ENCODE assay signal across 9 cellular contexts in the genomic region with DNA sequence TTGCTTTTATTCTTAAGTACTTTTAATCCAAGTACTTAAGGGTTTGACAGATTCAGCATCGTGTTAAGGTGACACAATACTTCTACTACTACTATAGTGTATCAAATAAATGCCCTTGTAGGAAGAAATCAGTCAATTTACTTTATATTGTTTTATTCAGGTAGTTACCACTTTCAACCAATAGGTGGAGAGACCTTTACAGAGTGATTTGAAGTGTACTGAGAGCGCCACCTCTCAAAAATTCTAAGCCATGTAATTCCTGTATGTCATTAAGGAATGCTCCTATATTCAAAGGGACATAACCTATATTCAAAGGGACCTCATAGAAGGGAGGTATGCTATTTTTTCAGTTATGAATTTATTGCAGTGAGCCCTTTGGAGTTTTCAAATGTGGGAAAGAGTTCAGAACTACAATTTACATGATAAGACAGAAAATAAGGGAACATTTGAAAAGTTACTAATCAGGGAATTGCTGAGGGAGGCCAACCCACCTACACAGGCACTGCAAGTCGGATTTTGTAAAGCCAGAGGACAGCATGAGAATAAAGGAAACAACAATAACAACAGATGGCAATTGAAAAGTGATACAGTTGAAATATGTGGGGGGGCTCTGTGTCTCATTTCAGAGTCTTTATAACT.
A peak's percentile ranks its signal among the peaks of the same experiment; 100 is the strongest.
DNase-seq lines count a peak whose midpoint lies in the region; ATAC-seq and TF ChIP-seq lines count a peak whose summit lies in the region.
"Had no signal": no experiment of that assay in that cellular context is flagged by ENCODE, and none has a peak within 500 bp of the region (broad histone marks: within the 10 kb centered on the region; RNA-seq: fewer than 3 reads in every experiment).

No MANE protein-coding gene starts in this region.

- DNase-seq in activated CD8-positive, alpha-beta T cell treated with anti-CD3 and anti-CD28 coated beads for 36 hours: no peak
- no peak for DNase-seq in activated CD8-positive, alpha-beta T cell treated with anti-CD3 and anti-CD28 coated beads, Interleukin-2, amount 10 ng/mL, durations not matched to agents 7 days and 5 days
- DNase-seq in MV-4-11 (lab: John Stamatoyannopoulos, UW): peak; percentile 14
- peak; percentile 19 for DNase-seq in naive B cell
- DNase-seq in anterior cingulate cortex (lab: John Stamatoyannopoulos, UW): no peak
- DNase-seq in hippocampal formation (lab: John Stamatoyannopoulos, UW): no peak

- no peaks in the 10 kb centered on the region for H3K4me1 Mint-ChIP-seq in activated CD8-positive, alpha-beta T cell treated with anti-CD3 and anti-CD28 coated beads for 36 hours (ENCODE audit: low read depth)
- no peaks in the 10 kb centered on the region for H3K4me1 Mint-ChIP-seq in activated CD8-positive, alpha-beta T cell treated with anti-CD3 and anti-CD28 coated beads, Interleukin-2, amount 10 ng/mL, durations not matched to agents 7 days and 5 days (ENCODE audit: low read depth)
- no peaks in the 10 kb centered on the region for H3K4me1 Mint-ChIP-seq in activated T-helper 17 cell treated with anti-CD3 and anti-CD28 coated beads, Interleukin-2, amount 50 U/mL, for 72 hours
- H3K4me1 Mint-ChIP-seq in naive B cell: peaks cover 0 to 8% (median 0%) of the 10 kb centered on the region in 3 donors
- H3K4me1 Mint-ChIP-seq: CD4-positive, CD25-positive, alpha-beta regulatory T cell had no signal

- peak; percentile 42 for ATAC-seq in activated CD8-positive, alpha-beta T cell treated with anti-CD3 and anti-CD28 coated beads for 36 hours
- no peak for ATAC-seq in activated CD8-positive, alpha-beta T cell treated with anti-CD3 and anti-CD28 coated beads, Interleukin-2, amount 10 ng/mL, durations not matched to agents 7 days and 5 days
- ATAC-seq in HG02623 (IDR thresholded peaks at IDR 0.05; ENCODE audit: unreplicated experiment) (peak; percentile 85), naive B cell (ENCODE audit: low read depth in 2 of 2) (peak; percentile 62 to 80)
- ATAC-seq in activated T-helper 17 cell treated with anti-CD3 and anti-CD28 coated beads, Interleukin-2, amount 50 U/mL, for 72 hours (replicated peaks): peak; percentile 31

- H3K4me3 Mint-ChIP-seq in activated CD8-positive, alpha-beta T cell treated with anti-CD3 and anti-CD28 coated beads for 36 hours: no peak overlapping the region
- no peak overlapping the region for H3K4me3 Mint-ChIP-seq in activated CD8-positive, alpha-beta T cell treated with anti-CD3 and anti-CD28 coated beads, Interleukin-2, amount 10 ng/mL, durations not matched to agents 7 days and 5 days
- no peak overlapping the region for H3K4me3 Mint-ChIP-seq in activated T-helper 17 cell treated with anti-CD3 and anti-CD28 coated beads, Interleukin-2, amount 50 U/mL, for 72 hours
- H3K4me3 Mint-ChIP-seq in naive B cell: no peak overlapping the region
- H3K4me3 Mint-ChIP-seq: CD4-positive, CD25-positive, alpha-beta regulatory T cell had no signal

- H3K27ac Mint-ChIP-seq in activated CD8-positive, alpha-beta T cell treated with anti-CD3 and anti-CD28 coated beads for 36 hours: no peak overlapping the region
- no peak overlapping the region for H3K27ac Mint-ChIP-seq in activated CD8-positive, alpha-beta T cell treated with anti-CD3 and anti-CD28 coated beads, Interleukin-2, amount 10 ng/mL, durations not matched to agents 7 days and 5 days
- no peak overlapping the region for H3K27ac Mint-ChIP-seq in activated T-helper 17 cell treated with anti-CD3 and anti-CD28 coated beads, Interleukin-2, amount 50 U/mL, for 72 hours
- no peak overlapping the region for H3K27ac Mint-ChIP-seq in naive B cell
- H3K27ac Mint-ChIP-seq: CD4-positive, CD25-positive, alpha-beta regulatory T cell had no signal

- no peaks in the 10 kb centered on the region for H3K27me3 Mint-ChIP-seq in activated CD8-positive, alpha-beta T cell treated with anti-CD3 and anti-CD28 coated beads for 36 hours
- no peaks in the 10 kb centered on the region for H3K27me3 Mint-ChIP-seq in activated CD8-positive, alpha-beta T cell treated with anti-CD3 and anti-CD28 coated beads, Interleukin-2, amount 10 ng/mL, durations not matched to agents 7 days and 5 days (ENCODE audit: low read depth)
- H3K27me3 Mint-ChIP-seq in activated T-helper 17 cell treated with anti-CD3 and anti-CD28 coated beads, Interleukin-2, amount 50 U/mL, for 72 hours: no peaks in the 10 kb centered on the region
- no peaks in the 10 kb centered on the region for H3K27me3 Mint-ChIP-seq in naive B cell
- H3K27me3 Mint-ChIP-seq: CD4-positive, CD25-positive, alpha-beta regulatory T cell had no signal

- CTCF ChIA-PET in activated CD8-positive, alpha-beta T cell treated with anti-CD3 and anti-CD28 coated beads for 36 hours (lab: Charles Lee): no interaction called here
- CTCF ChIA-PET in activated CD8-positive, alpha-beta T cell treated with anti-CD3 and anti-CD28 coated beads, Interleukin-2, amount 10 ng/mL, durations not matched to agents 7 days and 5 days (lab: Charles Lee): no interaction called here

- intact Hi-C loops in activated CD8-positive, alpha-beta T cell treated with anti-CD3 and anti-CD28 coated beads for 36 hours (cut with micrococcal nuclease): no loop called here

- no peaks in the 10 kb centered on the region for H3K36me3 Mint-ChIP-seq in activated CD8-positive, alpha-beta T cell treated with anti-CD3 and anti-CD28 coated beads for 36 hours (ENCODE audit: low read depth)
- H3K36me3 Mint-ChIP-seq in activated CD8-positive, alpha-beta T cell treated with anti-CD3 and anti-CD28 coated beads, Interleukin-2, amount 10 ng/mL, durations not matched to agents 7 days and 5 days (ENCODE audit: low read depth): no peaks in the 10 kb centered on the region
- no peaks in the 10 kb centered on the region for H3K36me3 Mint-ChIP-seq in activated T-helper 17 cell treated with anti-CD3 and anti-CD28 coated beads, Interleukin-2, amount 50 U/mL, for 72 hours (ENCODE audit: low read depth)
- no peaks in the 10 kb centered on the region for H3K36me3 Mint-ChIP-seq in naive B cell
- H3K36me3 Mint-ChIP-seq: CD4-positive, CD25-positive, alpha-beta regulatory T cell had no signal

- H3K9me3 Mint-ChIP-seq in activated CD8-positive, alpha-beta T cell treated with anti-CD3 and anti-CD28 coated beads for 36 hours: no peaks in the 10 kb centered on the region
- no peaks in the 10 kb centered on the region for H3K9me3 Mint-ChIP-seq in activated CD8-positive, alpha-beta T cell treated with anti-CD3 and anti-CD28 coated beads, Interleukin-2, amount 10 ng/mL, durations not matched to agents 7 days and 5 days (ENCODE audit: insufficient read depth)
- no peaks in the 10 kb centered on the region for H3K9me3 Mint-ChIP-seq in activated T-helper 17 cell treated with anti-CD3 and anti-CD28 coated beads, Interleukin-2, amount 50 U/mL, for 72 hours
- no peaks in the 10 kb centered on the region for H3K9me3 Mint-ChIP-seq in naive B cell
- H3K9me3 Mint-ChIP-seq: CD4-positive, CD25-positive, alpha-beta regulatory T cell had no signal

- POLR2A ChIA-PET in activated CD8-positive, alpha-beta T cell treated with anti-CD3 and anti-CD28 coated beads for 36 hours (lab: Charles Lee): no interaction called here
- POLR2A ChIA-PET in activated CD8-positive, alpha-beta T cell treated with anti-CD3 and anti-CD28 coated beads, Interleukin-2, amount 10 ng/mL, durations not matched to agents 7 days and 5 days (lab: Charles Lee): no interaction called here

- peak; percentile 43 for TF ChIP-seq CTCF in activated CD8-positive, alpha-beta T cell treated with anti-CD3 and anti-CD28 coated beads for 36 hours (IDR thresholded peaks at IDR 0.05)

Comparison
In these comparisons a context has a peak if more than half of its experiments do, and no peak if none do; other contexts are left out.
1. DNase-seq: peak in MV-4-11 (single experiment) and naive B cell (single experiment); none in activated CD8-positive, alpha-beta T cell treated with anti-CD3 and anti-CD28 coated beads for 36 hours (single experiment), activated CD8-positive, alpha-beta T cell treated with anti-CD3 and anti-CD28 coated beads, Interleukin-2, amount 10 ng/mL, durations not matched to agents 7 days and 5 days (single experiment), anterior cingulate cortex (0 of 58) and hippocampal formation (0 of 2).